9 cellular contexts compared by ENCODE assay signal in genomic region chr12:119988440-119988787, GRCh38. TPM values are rescaled to one million over a fixed set of nuclear protein-coding genes. Genes with fewer than 3 reads are reported as not detected.
DNase-seq lines count a peak whose midpoint lies in the region; ATAC-seq, FAIRE-seq and TF ChIP-seq lines count a peak whose summit lies in the region.
"Had no signal": no experiment of that assay in that cellular context is flagged by ENCODE, and none has a peak within 500 bp of the region (broad histone marks: within the 10 kb centered on the region; RNA-seq: fewer than 3 reads in every experiment).

No MANE protein-coding gene starts in this region.

- H2AFZ ChIP-seq in GM23338: peak overlapping the region; percentile 67
- peak overlapping the region; percentile 15 for H2AFZ ChIP-seq in endothelial cell of umbilical vein (ENCODE audit: low read depth, low read length)

- peak overlapping the region; percentile 88 to 98 (median 97) for H3K27ac Mint-ChIP-seq in CD4-positive, CD25-positive, alpha-beta regulatory T cell
- H3K27ac Mint-ChIP-seq in GM23338 (peak overlapping the region; percentile 96), nephron (no peak overlapping the region)

- H3K4me2 ChIP-seq in GM23338 (peak overlapping the region; percentile 74), endothelial cell of umbilical vein (ENCODE audit: insufficient read depth, low read length) (peak overlapping the region; percentile 10)

- peaks cover 2% of the 10 kb centered on the region for H3K27me3 ChIP-seq in CD4-positive, CD25-positive, alpha-beta regulatory T cell (ENCODE audit: control insufficient read depth, insufficient read depth, low read length)
- H3K27me3 ChIP-seq in GM23338 (ENCODE audit: insufficient read depth): peaks cover 16% of the 10 kb centered on the region
- H3K27me3 ChIP-seq in Peyer's patch: no peaks in the 10 kb centered on the region
- peaks cover 31 to 47% of the 10 kb centered on the region in 2 experiments for H3K27me3 ChIP-seq in endothelial cell of umbilical vein (ENCODE audit: control insufficient read depth in 2 of 2, insufficient read depth in 2 of 2, low read length in 2 of 2)

- DNase-seq in CD4-positive, CD25-positive, alpha-beta regulatory T cell: no peak
- DNase-seq in GM23338 (ENCODE audit: low spot score) (no peak), Peyer's patch (no peak), endothelial cell of umbilical vein (ENCODE audit: low read depth, low spot score) (peak; percentile 4), GOT3 (lab: John Stamatoyannopoulos, UW) (no peak), cortex of kidney (lab: John Stamatoyannopoulos, UW) (no peak), NCI-H82 treated with DMSO at 0.1 percent for 48 hours (lab: John Stamatoyannopoulos, UW; ENCODE audit: unreplicated experiment) (no peak)

- no peak for FAIRE-seq in endothelial cell of umbilical vein (lab: Jason Lieb, UNC)
- FAIRE-seq: TTC549 had no signal

- H3K9me3 ChIP-seq in CD4-positive, CD25-positive, alpha-beta regulatory T cell (ENCODE audit: control insufficient read depth in 2 of 2, low read length in 2 of 2): no peaks in the 10 kb centered on the region
- H3K9me3 ChIP-seq in Peyer's patch: no peaks in the 10 kb centered on the region
- no peaks in the 10 kb centered on the region for H3K9me3 ChIP-seq in endothelial cell of umbilical vein (replicated peaks; ENCODE audit: control insufficient read depth, insufficient read depth, low read length)

- no peaks in the 10 kb centered on the region for H3K9me1 ChIP-seq in endothelial cell of umbilical vein (replicated peaks; ENCODE audit: control insufficient read depth, extremely low read depth, insufficient read depth, low read length)

- H3K36me3 ChIP-seq in CD4-positive, CD25-positive, alpha-beta regulatory T cell (ENCODE audit: control insufficient read depth, insufficient read depth, low read length): peaks cover 7% of the 10 kb centered on the region
- H3K36me3 ChIP-seq in GM23338 (ENCODE audit: insufficient read depth) (no peaks in the 10 kb centered on the region; the same call in 1 of the 2 replicates), Peyer's patch (no peaks in the 10 kb centered on the region), endothelial cell of umbilical vein (ENCODE audit: control insufficient read depth in 2 of 2, extremely low read depth in 1 of 2, insufficient read depth in 2 of 2, low read length in 2 of 2) (no peaks in the 10 kb centered on the region)

- peak overlapping the region; percentile 85 for H3K27ac ChIP-seq in CD4-positive, CD25-positive, alpha-beta regulatory T cell (ENCODE audit: insufficient read depth, low read length, poor library complexity, severe bottlenecking)
- H3K27ac ChIP-seq in GM23338 (ENCODE audit: low read depth): peak overlapping the region; percentile 72
- peak overlapping the region; percentile 72 to 92 (median 88) for H3K27ac ChIP-seq in Peyer's patch
- no peak overlapping the region for H3K27ac ChIP-seq in endothelial cell of umbilical vein (ENCODE audit: insufficient read depth, low read depth, low read length)

- no peak overlapping the region for H3K9ac ChIP-seq in endothelial cell of umbilical vein (replicated peaks; ENCODE audit: extremely low read depth, insufficient read depth, low read length)

- dilution Hi-C loops in endothelial cell of umbilical vein (cut with MboI; ENCODE audit: extremely low pct_ligation_motif_present, low sequenced_read_pairs): no loop called here

- H3K4me3 ChIP-seq in CD4-positive, CD25-positive, alpha-beta regulatory T cell (ENCODE audit: low read depth, low read length): peak overlapping the region; percentile 73
- H3K4me3 ChIP-seq in GM23338 (peak overlapping the region; percentile 52), Peyer's patch (peak overlapping the region; percentile 59 to 75 (median 72)), endothelial cell of umbilical vein (replicated peaks in 1 of 3; ENCODE audit: insufficient read depth in 1 of 3, low read depth in 1 of 3, low read length in 3 of 3) (peak overlapping the region in 2 of 3 experiments; percentile 11 to 46)

- peaks cover 32% of the 10 kb centered on the region for H3K27me3 Mint-ChIP-seq in CD4-positive, CD25-positive, alpha-beta regulatory T cell
- H3K27me3 Mint-ChIP-seq in GM23338 (ENCODE audit: insufficient read depth, low read depth, poor library complexity) (peaks cover 4% of the 10 kb centered on the region), nephron (ENCODE audit: low read depth) (peaks cover 63% of the 10 kb centered on the region)

- TF ChIP-seq POLR2A in Peyer's patch (IDR thresholded peaks at IDR 0.05) (no peak), endothelial cell of umbilical vein (IDR thresholded peaks at IDR 0.05; ENCODE audit: low read depth, low read length) (no peak)

- H3K79me2 ChIP-seq in GM23338 (replicated peaks; ENCODE audit: insufficient read depth): peaks cover 20% of the 10 kb centered on the region
- no peaks in the 10 kb centered on the region for H3K79me2 ChIP-seq in endothelial cell of umbilical vein (ENCODE audit: control insufficient read depth, insufficient read depth, low read length)

- peaks cover 23% of the 10 kb centered on the region for H3F3A ChIP-seq in GM23338 (replicated peaks; ENCODE audit: low read depth)

- BruUV-seq in endothelial cell of umbilical vein (replicated peaks; lab: Mats Ljungman, UMichigan): no TSS peak

- H4K20me1 ChIP-seq in GM23338 (replicated peaks; ENCODE audit: insufficient read depth) (peaks cover 17% of the 10 kb centered on the region), endothelial cell of umbilical vein (replicated peaks; ENCODE audit: control insufficient read depth, extremely low read depth, insufficient read depth, low read length) (no peaks in the 10 kb centered on the region)

- TF ChIP-seq CTCF in GM23338 (conservative IDR thresholded peaks at IDR 0.05; ENCODE audit: low read depth in 2 of 2) (no peak; a peak in 1 of 4 replicates), Peyer's patch (IDR thresholded peaks at IDR 0.05) (peak in 1 of 6 experiments; percentile 3), endothelial cell of umbilical vein (IDR thresholded peaks at IDR 0.05; ENCODE audit: extremely low read depth in 1 of 2, insufficient read depth in 1 of 2, low read depth in 1 of 2, low read length in 2 of 2) (no peak), nephron (IDR thresholded peaks at IDR 0.05; ENCODE audit: unreplicated experiment in 3 of 3) (peak in 1 of 3 experiments; percentile 40)

- CTCF ChIA-PET in endothelial cell of umbilical vein (lab: Charles Lee): interaction anchor here (1.0 kb wide), 1 partner anchor 99 kb away, joined by 3 read pairs; no protein-coding TSS in a partner anchor

- peak; percentile 1 to 4 for ATAC-seq in CD4-positive, CD25-positive, alpha-beta regulatory T cell (ENCODE audit: low read depth in 2 of 2)
- peak; percentile 27; the same call in 2 of the 3 replicates for ATAC-seq in GM23338

- intact Hi-C loops in endothelial cell of umbilical vein (cut with micrococcal nuclease): no loop called here

- peaks cover 0 to 1% (median 0%) of the 10 kb centered on the region in 7 donors for H3K9me3 Mint-ChIP-seq in CD4-positive, CD25-positive, alpha-beta regulatory T cell
- peaks cover 3% of the 10 kb centered on the region; the same call in 1 of the 3 replicates for H3K9me3 Mint-ChIP-seq in GM23338
- H3K9me3 Mint-ChIP-seq in nephron: no peaks in the 10 kb centered on the region

- H3K9me2 ChIP-seq in GM23338 (ENCODE audit: insufficient read depth): no peaks in the 10 kb centered on the region

- peaks cover 25 to 30% (median 26%) of the 10 kb centered on the region in 4 donors for H3K4me1 Mint-ChIP-seq in CD4-positive, CD25-positive, alpha-beta regulatory T cell
- H3K4me1 Mint-ChIP-seq in GM23338: peaks cover 24% of the 10 kb centered on the region
- peaks cover 26% of the 10 kb centered on the region for H3K4me1 Mint-ChIP-seq in nephron

- H3K4me1 ChIP-seq in CD4-positive, CD25-positive, alpha-beta regulatory T cell (ENCODE audit: control insufficient read depth, insufficient read depth, low read length, poor library complexity, severe bottlenecking): peaks cover 25% of the 10 kb centered on the region
- H3K4me1 ChIP-seq in GM23338 (ENCODE audit: insufficient read depth) (peaks cover 22% of the 10 kb centered on the region), Peyer's patch (peaks cover 0 to 17% (median 7%) of the 10 kb centered on the region in 4 donors), endothelial cell of umbilical vein (ENCODE audit: control insufficient read depth, extremely low read depth, insufficient read depth, low read length) (no peaks in the 10 kb centered on the region)

- peak overlapping the region; percentile 87 to 89 (median 88) for H3K4me3 Mint-ChIP-seq in CD4-positive, CD25-positive, alpha-beta regulatory T cell
- peak overlapping the region; percentile 84 for H3K4me3 Mint-ChIP-seq in GM23338
- peak overlapping the region; percentile 82 to 88 (median 88) for H3K4me3 Mint-ChIP-seq in nephron

- peaks cover 5% of the 10 kb centered on the region for H3K36me3 Mint-ChIP-seq in CD4-positive, CD25-positive, alpha-beta regulatory T cell
- H3K36me3 Mint-ChIP-seq in GM23338 (ENCODE audit: low read depth) (peaks cover 4% of the 10 kb centered on the region), nephron (ENCODE audit: low read depth) (no peaks in the 10 kb centered on the region)

- POLR2A ChIA-PET in endothelial cell of umbilical vein (lab: Charles Lee): no interaction called here

TF ChIP-seq in GM23338, 12 proteins besides CTCF, POLR2A, EP300 and RAD21 (continues in another document):
- TF ChIP-seq EZH2 (IDR thresholded peaks at IDR 0.05; ENCODE audit: low read depth, unreplicated experiment) (no peak), JUNB (IDR thresholded peaks at IDR 0.05; ENCODE audit: unreplicated experiment) (no peak)

TF ChIP-seq in endothelial cell of umbilical vein, 7 proteins besides CTCF, POLR2A, EP300 and RAD21 (continues in another document):
- TF ChIP-seq FOS (IDR thresholded peaks at IDR 0.05; ENCODE audit: borderline replicate concordance, insufficient read depth, low read length): no peak
- TF ChIP-seq EZH2 (IDR thresholded peaks at IDR 0.05; ENCODE audit: borderline replicate concordance, low read depth, low read length, severe bottlenecking): no peak

RNA-seq across cellular contexts. Expression of gene BICDL1, which starts 0.6 kb away (rescaled TPM):
- total RNA-seq in CD4-positive, CD25-positive, alpha-beta regulatory T cell: 134 TPM
- 1 to 10 TPM in 3 of 4 donors, under 1 TPM in 1; 0.93 to 1.9 (median 1.4) TPM for polyA plus RNA-seq in CD4-positive, CD25-positive, alpha-beta regulatory T cell
- total RNA-seq in GM23338 (2014; rRNA removed; shearing (Covaris generic)): 25.7 and 30.3 TPM in 2 replicates
- polyA plus RNA-seq in GM23338 (2016; fragmentation: Nextera tagmentation; extraction: Ambion mirVana) (14.0 and 15.9 TPM in 2 replicates), endothelial cell of umbilical vein (0.19 TPM in 1 of 2 replicates, not detected in the other)
- total RNA-seq in Peyer's patch (10 to 100 TPM in 2 of 4 donors, 1 to 10 TPM in 2; 9.1 to 17.3 (median 12.0) TPM), endothelial cell of umbilical vein (not detected in 2 replicates)
- 0.03 TPM in 1 of 2 replicates, not detected in the other for polyA plus RNA-seq in endothelial cell of umbilical vein (2011; cell fraction: cytosol; rRNA removed)
- 0.04 TPM in 1 of 2 replicates, not detected in the other for polyA plus RNA-seq in endothelial cell of umbilical vein (2011; cell fraction: nucleus; rRNA removed)
- not detected in 2 replicates for polyA plus RNA-seq in endothelial cell of umbilical vein (2012)
- 0.23 TPM in 1 of 2 replicates, not detected in the other for polyA minus RNA-seq in endothelial cell of umbilical vein
- polyA minus RNA-seq in endothelial cell of umbilical vein (2011; cell fraction: cytosol; rRNA and poly(A)+ RNA removed): 3.9 TPM
- 0.38 TPM in 1 of 2 replicates, not detected in the other for polyA minus RNA-seq in endothelial cell of umbilical vein (2011; cell fraction: nucleus; rRNA and poly(A)+ RNA removed)

Comparison
In these comparisons a context has a peak if more than half of its experiments do, and no peak if none do; other contexts are left out.
1. H3K27ac Mint-ChIP-seq: peak in CD4-positive, CD25-positive, alpha-beta regulatory T cell (3 of 3) and GM23338 (single experiment); none in nephron (0 of 3).
2. Peak in every context shown above with its lines, with median percentiles within 50 percentile points of each other: H3K4me3 ChIP-seq and H3K4me3 Mint-ChIP-seq.